Comparison of ENCODE assay signal across 1 cellular context in the genomic region with DNA sequence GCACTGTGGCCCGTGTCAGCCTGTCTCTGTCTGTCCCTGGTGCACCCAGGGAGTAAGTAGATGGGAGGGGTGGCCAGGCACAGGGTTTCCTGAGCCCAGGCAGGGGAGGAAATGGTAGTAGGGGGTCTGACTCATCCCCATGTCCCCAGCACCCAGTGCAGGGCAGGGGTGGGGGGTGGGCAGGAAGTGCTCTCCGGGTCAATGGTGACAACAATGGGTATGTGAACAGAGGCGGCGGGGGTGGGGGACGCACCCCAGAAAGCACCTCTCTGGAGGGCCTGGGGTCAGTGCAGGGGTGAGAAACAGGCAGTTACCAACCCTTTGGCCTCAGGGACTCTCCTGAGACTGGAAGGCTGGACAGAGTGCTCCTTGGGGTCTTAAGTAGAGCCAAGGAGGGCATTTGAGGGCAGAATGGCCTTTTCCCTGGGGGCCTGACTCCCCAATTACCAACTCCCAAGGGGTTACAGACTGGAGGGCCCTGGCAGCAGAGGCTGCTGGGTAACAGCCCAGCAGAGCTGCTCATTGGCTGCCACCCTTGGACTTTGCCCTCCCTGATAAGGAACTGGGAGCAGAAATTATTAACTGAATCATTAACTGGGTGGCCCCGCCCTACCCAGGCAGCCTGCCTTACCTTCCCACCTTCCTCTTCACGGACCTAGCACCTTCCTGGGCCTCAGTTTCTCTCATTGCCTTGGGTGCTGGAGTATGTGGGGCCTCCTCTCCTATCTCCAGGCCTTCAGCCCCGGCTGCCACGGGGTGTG.
A peak's percentile ranks its signal among the peaks of the same experiment; 100 is the strongest.
TF ChIP-seq lines count a peak whose summit lies in the region.

No MANE protein-coding gene starts in this region.

TF ChIP-seq in K562, 482 proteins besides CTCF, POLR2A, EP300 and RAD21:
- TF ChIP-seq TEAD2 (tag; IDR thresholded peaks at IDR 0.05) (no peak), NR2C2 (CRISPR knock-in tag; IDR thresholded peaks at IDR 0.05) (no peak), NR2C2 (tag; IDR thresholded peaks at IDR 0.05) (peak; percentile 42; the same call in 1 of the 2 replicates), NEUROD1 (IDR thresholded peaks at IDR 0.05; ENCODE audit: borderline replicate concordance, low read depth, low read length, partially characterized antibody) (peak; percentile 12), DPF2 (IDR thresholded peaks at IDR 0.05) (peak; percentile 36; the same call in 1 of the 2 replicates), POLR2H (tag; IDR thresholded peaks at IDR 0.05; ENCODE audit: low read depth) (no peak), ZBED1 (IDR thresholded peaks at IDR 0.05) (no peak), JUN (IDR thresholded peaks at IDR 0.05; ENCODE audit: borderline replicate concordance, low read depth, low read length) (peak; percentile 64; the same call in 1 of the 2 replicates), JUN (CRISPR knock-in tag; IDR thresholded peaks at IDR 0.05; ENCODE audit: borderline replicate concordance) (no peak), ZNF589 (CRISPR knock-in tag; IDR thresholded peaks at IDR 0.05; ENCODE audit: low read depth) (peak; percentile 74), ZNF551 (CRISPR knock-in tag; IDR thresholded peaks at IDR 0.05) (no peak), ZNF395 (CRISPR knock-in tag; IDR thresholded peaks at IDR 0.05) (0 out of 2 replicates have a peak, but pooled peaks have one; percentile 53), SMARCA4 (IDR thresholded peaks at IDR 0.05) (0 out of 2 replicates have a peak, but pooled peaks have one; percentile 28), FOS (IDR thresholded peaks at IDR 0.05; ENCODE audit: extremely low read depth, insufficient read length) (peak; percentile 1), NCOA2 (IDR thresholded peaks at IDR 0.05; ENCODE audit: partially characterized antibody in 2 of 2) (no peak), JUND (IDR thresholded peaks at IDR 0.05; ENCODE audit: borderline replicate concordance, low read depth, low read length) (peak; percentile 77), JUND (tag; IDR thresholded peaks at IDR 0.05; ENCODE audit: borderline replicate concordance, low read depth, low read length) (no peak; the same call in 2 of the 3 replicates), POU5F1 (IDR thresholded peaks at IDR 0.05; ENCODE audit: borderline replicate concordance, low read depth, low read length, partially characterized antibody) (no peak), RBM39 (optimal IDR thresholded peaks at IDR 0.05; ENCODE audit: low read depth, low read length) (no peak), SMARCE1 (IDR thresholded peaks at IDR 0.05) (peak; percentile 17; the same call in 1 of the 2 replicates), RBM14 (IDR thresholded peaks at IDR 0.05; ENCODE audit: borderline replicate concordance, insufficient read depth, low read depth, low read length) (no peak), ZBTB7A (IDR thresholded peaks at IDR 0.05; ENCODE audit: borderline replicate concordance, control insufficient read depth, low read depth, low read length) (peak; percentile 61; the same call in 1 of the 2 replicates), MYNN (IDR thresholded peaks at IDR 0.05) (no peak), MYNN (CRISPR knock-in tag; IDR thresholded peaks at IDR 0.05) (no peak), HINFP (tag; conservative IDR thresholded peaks at IDR 0.05; ENCODE audit: low read depth) (no peak), ZZZ3 (IDR thresholded peaks at IDR 0.05) (no peak), EGR1 (conservative IDR thresholded peaks at IDR 0.05) (peak; percentile 66), SMARCC2 (IDR thresholded peaks at IDR 0.05; ENCODE audit: low read depth) (no peak), POLR3A (IDR thresholded peaks at IDR 0.05; ENCODE audit: borderline replicate concordance, extremely low read depth, insufficient read depth, insufficient read length) (no peak), BHLHE40 (IDR thresholded peaks at IDR 0.05; ENCODE audit: low read length) (no peak), FOSL1 (tag; conservative IDR thresholded peaks at IDR 0.05) (peak; percentile 80), NFRKB (IDR thresholded peaks at IDR 0.05; ENCODE audit: low read depth) (no peak)
- TF ChIP-seq, protein P1, sequence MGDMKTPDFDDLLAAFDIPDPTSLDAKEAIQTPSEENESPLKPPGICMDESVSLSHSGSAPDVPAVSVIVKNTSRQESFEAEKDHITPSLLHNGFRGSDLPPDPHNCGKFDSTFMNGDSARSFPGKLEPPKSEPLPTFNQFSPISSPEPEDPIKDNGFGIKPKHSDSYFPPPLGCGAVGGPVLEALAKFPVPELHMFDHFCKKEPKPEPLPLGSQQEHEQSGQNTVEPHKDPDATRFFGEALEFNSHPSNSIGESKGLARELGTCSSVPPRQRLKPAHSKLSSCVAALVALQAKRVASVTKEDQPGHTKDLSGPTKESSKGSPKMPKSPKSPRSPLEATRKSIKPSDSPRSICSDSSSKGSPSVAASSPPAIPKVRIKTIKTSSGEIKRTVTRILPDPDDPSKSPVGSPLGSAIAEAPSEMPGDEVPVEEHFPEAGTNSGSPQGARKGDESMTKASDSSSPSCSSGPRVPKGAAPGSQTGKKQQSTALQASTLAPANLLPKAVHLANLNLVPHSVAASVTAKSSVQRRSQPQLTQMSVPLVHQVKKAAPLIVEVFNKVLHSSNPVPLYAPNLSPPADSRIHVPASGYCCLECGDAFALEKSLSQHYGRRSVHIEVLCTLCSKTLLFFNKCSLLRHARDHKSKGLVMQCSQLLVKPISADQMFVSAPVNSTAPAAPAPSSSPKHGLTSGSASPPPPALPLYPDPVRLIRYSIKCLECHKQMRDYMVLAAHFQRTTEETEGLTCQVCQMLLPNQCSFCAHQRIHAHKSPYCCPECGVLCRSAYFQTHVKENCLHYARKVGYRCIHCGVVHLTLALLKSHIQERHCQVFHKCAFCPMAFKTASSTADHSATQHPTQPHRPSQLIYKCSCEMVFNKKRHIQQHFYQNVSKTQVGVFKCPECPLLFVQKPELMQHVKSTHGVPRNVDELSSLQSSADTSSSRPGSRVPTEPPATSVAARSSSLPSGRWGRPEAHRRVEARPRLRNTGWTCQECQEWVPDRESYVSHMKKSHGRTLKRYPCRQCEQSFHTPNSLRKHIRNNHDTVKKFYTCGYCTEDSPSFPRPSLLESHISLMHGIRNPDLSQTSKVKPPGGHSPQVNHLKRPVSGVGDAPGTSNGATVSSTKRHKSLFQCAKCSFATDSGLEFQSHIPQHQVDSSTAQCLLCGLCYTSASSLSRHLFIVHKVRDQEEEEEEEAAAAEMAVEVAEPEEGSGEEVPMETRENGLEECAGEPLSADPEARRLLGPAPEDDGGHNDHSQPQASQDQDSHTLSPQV (IDR thresholded peaks at IDR 0.05) = 0 out of 2 replicates have a peak, but pooled peaks have one; percentile 48
- TF ChIP-seq, protein P2, sequence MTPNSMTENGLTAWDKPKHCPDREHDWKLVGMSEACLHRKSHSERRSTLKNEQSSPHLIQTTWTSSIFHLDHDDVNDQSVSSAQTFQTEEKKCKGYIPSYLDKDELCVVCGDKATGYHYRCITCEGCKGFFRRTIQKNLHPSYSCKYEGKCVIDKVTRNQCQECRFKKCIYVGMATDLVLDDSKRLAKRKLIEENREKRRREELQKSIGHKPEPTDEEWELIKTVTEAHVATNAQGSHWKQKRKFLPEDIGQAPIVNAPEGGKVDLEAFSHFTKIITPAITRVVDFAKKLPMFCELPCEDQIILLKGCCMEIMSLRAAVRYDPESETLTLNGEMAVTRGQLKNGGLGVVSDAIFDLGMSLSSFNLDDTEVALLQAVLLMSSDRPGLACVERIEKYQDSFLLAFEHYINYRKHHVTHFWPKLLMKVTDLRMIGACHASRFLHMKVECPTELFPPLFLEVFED (CRISPR knock-in tag; conservative IDR thresholded peaks at IDR 0.05) = no peak
- TF ChIP-seq, protein P3, sequence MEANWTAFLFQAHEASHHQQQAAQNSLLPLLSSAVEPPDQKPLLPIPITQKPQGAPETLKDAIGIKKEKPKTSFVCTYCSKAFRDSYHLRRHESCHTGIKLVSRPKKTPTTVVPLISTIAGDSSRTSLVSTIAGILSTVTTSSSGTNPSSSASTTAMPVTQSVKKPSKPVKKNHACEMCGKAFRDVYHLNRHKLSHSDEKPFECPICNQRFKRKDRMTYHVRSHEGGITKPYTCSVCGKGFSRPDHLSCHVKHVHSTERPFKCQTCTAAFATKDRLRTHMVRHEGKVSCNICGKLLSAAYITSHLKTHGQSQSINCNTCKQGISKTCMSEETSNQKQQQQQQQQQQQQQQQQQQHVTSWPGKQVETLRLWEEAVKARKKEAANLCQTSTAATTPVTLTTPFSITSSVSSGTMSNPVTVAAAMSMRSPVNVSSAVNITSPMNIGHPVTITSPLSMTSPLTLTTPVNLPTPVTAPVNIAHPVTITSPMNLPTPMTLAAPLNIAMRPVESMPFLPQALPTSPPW (CRISPR knock-in tag; IDR thresholded peaks at IDR 0.05) = peak; percentile 43; the same call in 1 of the 2 replicates
- TF ChIP-seq, protein P4, sequence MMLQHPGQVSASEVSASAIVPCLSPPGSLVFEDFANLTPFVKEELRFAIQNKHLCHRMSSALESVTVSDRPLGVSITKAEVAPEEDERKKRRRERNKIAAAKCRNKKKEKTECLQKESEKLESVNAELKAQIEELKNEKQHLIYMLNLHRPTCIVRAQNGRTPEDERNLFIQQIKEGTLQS (IDR thresholded peaks at IDR 0.05) = peak; percentile 71
- TF ChIP-seq, protein P4 (CRISPR knock-in tag; conservative IDR thresholded peaks at IDR 0.05) = no peak
- TF ChIP-seq, protein P5, sequence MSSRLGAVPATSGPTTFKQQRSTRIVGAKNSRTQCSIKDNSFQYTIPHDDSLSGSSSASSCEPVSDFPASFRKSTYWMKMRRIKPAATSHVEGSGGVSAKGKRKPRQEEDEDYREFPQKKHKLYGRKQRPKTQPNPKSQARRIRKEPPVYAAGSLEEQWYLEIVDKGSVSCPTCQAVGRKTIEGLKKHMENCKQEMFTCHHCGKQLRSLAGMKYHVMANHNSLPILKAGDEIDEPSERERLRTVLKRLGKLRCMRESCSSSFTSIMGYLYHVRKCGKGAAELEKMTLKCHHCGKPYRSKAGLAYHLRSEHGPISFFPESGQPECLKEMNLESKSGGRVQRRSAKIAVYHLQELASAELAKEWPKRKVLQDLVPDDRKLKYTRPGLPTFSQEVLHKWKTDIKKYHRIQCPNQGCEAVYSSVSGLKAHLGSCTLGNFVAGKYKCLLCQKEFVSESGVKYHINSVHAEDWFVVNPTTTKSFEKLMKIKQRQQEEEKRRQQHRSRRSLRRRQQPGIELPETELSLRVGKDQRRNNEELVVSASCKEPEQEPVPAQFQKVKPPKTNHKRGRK (tag; IDR thresholded peaks at IDR 0.05) = no peak
